24 cellular contexts compared by ENCODE assay signal in genomic region chr1:246532519-246532918, GRCh38. TPM values are rescaled to one million over a fixed set of nuclear protein-coding genes. Genes with fewer than 3 reads are reported as not detected.
DNase-seq lines count a peak whose midpoint lies in the region; ATAC-seq, FAIRE-seq and TF ChIP-seq lines count a peak whose summit lies in the region.
"Had no signal": no experiment of that assay in that cellular context is flagged by ENCODE, and none has a peak within 500 bp of the region (broad histone marks: within the 10 kb centered on the region; RNA-seq: fewer than 3 reads in every experiment).

No MANE protein-coding gene starts in this region.

- H3K4me3 Mint-ChIP-seq in endodermal cell: no peak overlapping the region
- H3K4me3 Mint-ChIP-seq: activated naive CD4-positive, alpha-beta T cell treated with anti-CD3 and anti-CD28 coated beads, Interleukin-2, amount 50 U/mL, for 24 hours; CD8-positive, alpha-beta memory T cell; T-helper 2 cell treated with Interferon-gamma antibody and Interleukin-4, amounts not matched to agents 5 μg/mL and 100 μg/mL, for 36 hours had no signal

- TF ChIP-seq POLR2A in erythroblast (IDR thresholded peaks at IDR 0.05; ENCODE audit: low read length): no peak

- TF ChIP-seq CTCF in right atrium auricular region (IDR thresholded peaks at IDR 0.05) (no peak), MM.1S (IDR thresholded peaks at IDR 0.05; ENCODE audit: low read length) (0 out of 2 replicates have a peak, but pooled peaks have one; percentile 12), endodermal cell (conservative IDR thresholded peaks at IDR 0.05) (peak; percentile 54)

- H3K27me3 Mint-ChIP-seq in endodermal cell (ENCODE audit: insufficient read depth): peaks cover 22% of the 10 kb centered on the region
- H3K27me3 Mint-ChIP-seq: activated naive CD4-positive, alpha-beta T cell treated with anti-CD3 and anti-CD28 coated beads, Interleukin-2, amount 50 U/mL, for 24 hours had no signal

- H3K4me1 ChIP-seq in right atrium auricular region: no peaks in the 10 kb centered on the region
- no peaks in the 10 kb centered on the region for H3K4me1 ChIP-seq in MM.1S (ENCODE audit: low read length)
- H3K4me1 ChIP-seq in endodermal cell (ENCODE audit: control insufficient read depth, insufficient read depth, low read length): peaks cover 3% of the 10 kb centered on the region
- no peaks in the 10 kb centered on the region for H3K4me1 ChIP-seq in small intestine (ENCODE audit: control insufficient read depth in 2 of 2, insufficient read depth in 1 of 2, low read depth in 1 of 2, low read length in 1 of 2)
- H3K4me1 ChIP-seq: body of pancreas, right lobe of liver had no signal

- H3K4me3 ChIP-seq in right atrium auricular region (no peak overlapping the region), MM.1S (ENCODE audit: low read length) (no peak overlapping the region), endodermal cell (ENCODE audit: low read length) (no peak overlapping the region), small intestine (ENCODE audit: low read depth in 1 of 2, low read length in 2 of 2) (no peak overlapping the region)
- H3K4me3 ChIP-seq: body of pancreas, right lobe of liver, thyroid gland had no signal

- H3F3A ChIP-seq in MM.1S (ENCODE audit: insufficient read depth, low read length): no peaks in the 10 kb centered on the region

- H3K79me2 ChIP-seq in MM.1S (ENCODE audit: low read length): no peaks in the 10 kb centered on the region

- H3K27ac ChIP-seq in right atrium auricular region: no peak overlapping the region
- no peak overlapping the region for H3K27ac ChIP-seq in MM.1S (ENCODE audit: low read length)
- no peak overlapping the region for H3K27ac ChIP-seq in endodermal cell (ENCODE audit: low read depth, low read length)
- H3K27ac ChIP-seq in small intestine (ENCODE audit: low read depth in 1 of 2, low read length in 1 of 2): no peak overlapping the region
- H3K27ac ChIP-seq: body of pancreas, right lobe of liver had no signal

- H3K36me3 ChIP-seq in right atrium auricular region (no peaks in the 10 kb centered on the region), MM.1S (replicated peaks; ENCODE audit: insufficient read depth, low read length) (no peaks in the 10 kb centered on the region), endodermal cell (ENCODE audit: control insufficient read depth, insufficient read depth, low read length) (no peaks in the 10 kb centered on the region), small intestine (ENCODE audit: control insufficient read depth in 2 of 2, insufficient read depth in 2 of 2, low read length in 2 of 2) (no peaks in the 10 kb centered on the region)
- H3K36me3 ChIP-seq: right lobe of liver, thyroid gland had no signal

- H3K27me3 ChIP-seq in right atrium auricular region (no peaks in the 10 kb centered on the region), MM.1S (replicated peaks; ENCODE audit: insufficient read depth, low read length) (no peaks in the 10 kb centered on the region), endodermal cell (ENCODE audit: control insufficient read depth, insufficient read depth, low read length, poor library complexity, severe bottlenecking) (peaks cover 14% of the 10 kb centered on the region), small intestine (ENCODE audit: control insufficient read depth in 2 of 2, insufficient read depth in 2 of 2, low read length in 2 of 2) (peaks cover 0 to 2% of the 10 kb centered on the region in 2 donors)
- H3K27me3 ChIP-seq: body of pancreas, right lobe of liver, thyroid gland had no signal

- H3K9me2 ChIP-seq in MM.1S (replicated peaks; ENCODE audit: insufficient read depth, low read length): no peaks in the 10 kb centered on the region

- no peak for ATAC-seq in Right ventricle myocardium inferior
- ATAC-seq: body of pancreas had no signal

- WGBS in endodermal cell (ENCODE audit: insufficient coverage in 1 of 2, insufficient read length in 1 of 2), 2 experiments: 88% methylated on average over 1 of the region's 1 CpG; no CpG with 5 or more reads in 1 of the 2 experiments
- 32 to 50% (median 44%) methylated on average over 1 of the region's 1 CpG for WGBS in small intestine, 3 donors

- no peak overlapping the region for H2AFZ ChIP-seq in MM.1S (ENCODE audit: low read length)

- H3K9me3 ChIP-seq in right atrium auricular region (peaks cover 0 to 15% of the 10 kb centered on the region in 2 donors), MM.1S (replicated peaks; ENCODE audit: insufficient read depth, low read length) (no peaks in the 10 kb centered on the region), endodermal cell (ENCODE audit: control insufficient read depth, low read length) (peaks cover 34% of the 10 kb centered on the region), small intestine (ENCODE audit: control insufficient read depth, low read depth) (no peaks in the 10 kb centered on the region)
- H3K9me3 ChIP-seq: right lobe of liver, thyroid gland had no signal

- H3K9me3 Mint-ChIP-seq in endodermal cell: peaks cover 33% of the 10 kb centered on the region
- H3K9me3 Mint-ChIP-seq: activated naive CD4-positive, alpha-beta T cell treated with anti-CD3 and anti-CD28 coated beads, Interleukin-2, amount 50 U/mL, for 24 hours had no signal

- H3K4me2 ChIP-seq in MM.1S (ENCODE audit: low read depth, low read length): no peak overlapping the region

- H3K36me3 Mint-ChIP-seq in endodermal cell (ENCODE audit: low read depth): peaks cover 7% of the 10 kb centered on the region

- no peaks in the 10 kb centered on the region for H4K20me1 ChIP-seq in MM.1S (ENCODE audit: insufficient read depth, low read length)

- H3K27ac Mint-ChIP-seq in endodermal cell: no peak overlapping the region
- H3K27ac Mint-ChIP-seq: activated naive CD4-positive, alpha-beta T cell treated with anti-CD3 and anti-CD28 coated beads, Interleukin-2, amount 50 U/mL, for 24 hours; CD8-positive, alpha-beta memory T cell; T-helper 2 cell treated with Interferon-gamma antibody and Interleukin-4, amounts not matched to agents 5 μg/mL and 100 μg/mL, for 36 hours had no signal

- H3K4me1 Mint-ChIP-seq in endodermal cell: peaks cover 2% of the 10 kb centered on the region

- no peak overlapping the region for H3K9ac ChIP-seq in MM.1S (ENCODE audit: low read length)
- no peak overlapping the region for H3K9ac ChIP-seq in endodermal cell (ENCODE audit: extremely low read depth, low read length, poor library complexity, severe bottlenecking)

- peak; percentile 5 for DNase-seq in right atrium auricular region (ENCODE audit: low spot score)
- DNase-seq in Right ventricle myocardium inferior (ENCODE audit: missing footprints): no peak
- DNase-seq in MM.1S: no peak
- DNase-seq in endodermal cell: no peak
- peak; percentile 9 for DNase-seq in small intestine
- DNase-seq in NCI-H1105 (lab: John Stamatoyannopoulos, UW): no peak
- DNase-seq in T-helper 2 cell: no peak
- no peak for DNase-seq in erythroblast (lab: John Stamatoyannopoulos, UW)
- DNase-seq: activated CD4-positive, CD25-positive, alpha-beta regulatory T cell; activated CD8-positive, alpha-beta memory T cell treated with anti-CD3 and anti-CD28 coated beads for 24 hours; body of pancreas; CD8-positive, alpha-beta memory T cell; cortex of kidney; kidney glomerular epithelial cell; NCI-H2107; NCI-H510A treated with DMSO at 0.1 percent for 48 hours; right lobe of liver; SIG-M5; stimulated activated naive CD4-positive, alpha-beta T cell; thyroid gland had no signal

- intact Hi-C loops in Right ventricle myocardium inferior (cut with DNase I): no loop called here

- no peak for FAIRE-seq in small intestine (lab: Jason Lieb, UNC)
- FAIRE-seq: endothelial cell of umbilical vein, H1 had no signal

RNA-seq across cellular contexts. Expression of gene SMYD3, which starts 25.4 kb away (rescaled TPM):
- total RNA-seq in right atrium auricular region: 1 to 10 TPM; 7.9 to 8.5 TPM
- 8.8 TPM for total RNA-seq in Right ventricle myocardium inferior
- total RNA-seq in endodermal cell: 10 to 100 TPM; 32.3 to 45.8 TPM
- polyA plus RNA-seq in endodermal cell (2013, experiment 1 of 2): 54.2 TPM
- polyA plus RNA-seq in endodermal cell (2013, experiment 2 of 2): 60.3 TPM
- 1 to 10 TPM; 5.4 to 9.1 (median 7.8) TPM for polyA plus RNA-seq in small intestine

RNA-seq across cellular contexts. Expression of gene TFB2M, which starts 33.5 kb away (rescaled TPM):
- total RNA-seq in right atrium auricular region (10 to 100 TPM in 1 of 2 donors, 1 to 10 TPM in 1; 5.5 to 12.0 TPM), Right ventricle myocardium inferior (18.0 TPM), endodermal cell (10 to 100 TPM; 13.2 to 13.7 TPM)
- polyA plus RNA-seq in endodermal cell (2013, experiment 1 of 2): 14.2 TPM
- 14.4 TPM for polyA plus RNA-seq in endodermal cell (2013, experiment 2 of 2)
- 10 to 100 TPM in 1 of 3 donors, 1 to 10 TPM in 2; 7.8 to 12.9 (median 7.8) TPM for polyA plus RNA-seq in small intestine

RNA-seq across cellular contexts. Expression of gene CNST, which starts 33.7 kb away (rescaled TPM):
- total RNA-seq in right atrium auricular region (10 to 100 TPM; 15.6 to 19.0 TPM), Right ventricle myocardium inferior (18.4 TPM), endodermal cell (10 to 100 TPM; 14.7 to 20.3 TPM)
- 11.6 TPM for polyA plus RNA-seq in endodermal cell (2013, experiment 1 of 2)
- 12.0 TPM for polyA plus RNA-seq in endodermal cell (2013, experiment 2 of 2)
- 10 to 100 TPM in 2 of 3 donors, 1 to 10 TPM in 1; 9.6 to 22.6 (median 10.3) TPM for polyA plus RNA-seq in small intestine

Comparison
In these comparisons a context has a peak if more than half of its experiments do, and no peak if none do; other contexts are left out.
1. DNase-seq: peak in right atrium auricular region (single experiment) and small intestine (single experiment); none in Right ventricle myocardium inferior (single experiment), MM.1S (single experiment), endodermal cell (single experiment), NCI-H1105 (single experiment), T-helper 2 cell (0 of 5) and erythroblast (0 of 2).
2. CTCF ChIP-seq: peak in MM.1S (single experiment) and endodermal cell (single experiment); none in right atrium auricular region (0 of 2).